Comparison of ENCODE assay signal across 26 cellular contexts in genomic region chr1:64186138-64186897, GRCh38. TPM values are rescaled to one million over a fixed set of nuclear protein-coding genes. Genes with fewer than 3 reads are reported as not detected.
DNase-seq lines count a peak whose midpoint lies in the region; ATAC-seq and TF ChIP-seq lines count a peak whose summit lies in the region.
"Had no signal": no experiment of that assay in that cellular context is flagged by ENCODE, and none has a peak within 500 bp of the region (broad histone marks: within the 10 kb centered on the region; RNA-seq: fewer than 3 reads in every experiment).

No MANE protein-coding gene starts in this region.

- TF ChIP-seq CTCF in SK-N-SH (IDR thresholded peaks at IDR 0.05) (no peak), fibroblast of pulmonary artery (IDR thresholded peaks at IDR 0.05; ENCODE audit: low read length, missing control alignments) (no peak), left lung (IDR thresholded peaks at IDR 0.05) (no peak), upper lobe of right lung (IDR thresholded peaks at IDR 0.05) (no peak)

- no peak overlapping the region for H2AFZ ChIP-seq in SK-N-SH (ENCODE audit: low read depth)
- H2AFZ ChIP-seq: GM23248 had no signal

- no peak for TF ChIP-seq RAD21 in SK-N-SH (IDR thresholded peaks at IDR 0.05; ENCODE audit: low read length)

- no peak overlapping the region for H3K27ac ChIP-seq in SK-N-SH (ENCODE audit: low read depth in 2 of 2, low read length in 1 of 2)
- H3K27ac ChIP-seq in left lung = no peak overlapping the region
- H3K27ac ChIP-seq in upper lobe of right lung = no peak overlapping the region
- H3K27ac ChIP-seq: 22Rv1, GM23248, thoracic aorta had no signal

- no peak overlapping the region for H3K9ac ChIP-seq in SK-N-SH
- H3K9ac ChIP-seq: GM23248 had no signal

- H3K4me3 ChIP-seq in SK-N-SH (ENCODE audit: low read depth in 2 of 2, low read length in 1 of 2) (no peak overlapping the region), fibroblast of pulmonary artery (replicated peaks; ENCODE audit: low read depth, low read length) (no peak overlapping the region), left lung (no peak overlapping the region), upper lobe of right lung (no peak overlapping the region)
- H3K4me3 ChIP-seq: GM23248, thoracic aorta had no signal

- DNase-seq in SK-N-SH (no peak), fibroblast of pulmonary artery (ENCODE audit: low read depth) (peak; percentile 24), left lung (no peak), upper lobe of right lung (peak; percentile 78)
- DNase-seq: activated CD4-positive, alpha-beta T cell treated with anti-CD3 and anti-CD28 coated beads for 4 hours; activated effector memory CD4-positive, alpha-beta T cell treated with Interleukin-2 at 50 U/mL for 16 hours; BE2C; central memory CD4-positive, alpha-beta T cell; COR-L47; effector CD4-positive, alpha-beta T cell; GM23248; islet precursor cell; Karpas-422; NCI-H1092 treated with DMSO at 0.1 percent for 48 hours; NCI-H2081; NCI-H510A treated with DMSO at 0.1 percent for 48 hours; retina; SW 1271 had no signal

- ATAC-seq in SK-N-SH treated with all-trans-retinoic acid at 6 μM for 48 hours (peak; percentile 14; the same call in 1 of the 3 replicates), left lung (peak; percentile 75), upper lobe of right lung (peak; percentile 79), GM18861 (IDR thresholded peaks at IDR 0.05; ENCODE audit: unreplicated experiment) (no peak), GM18867 (IDR thresholded peaks at IDR 0.05; ENCODE audit: unreplicated experiment) (no peak), HG03342 (IDR thresholded peaks at IDR 0.05; ENCODE audit: unreplicated experiment) (no peak)

- peaks cover under 1% of the 10 kb centered on the region; the same call in 1 of the 2 replicates for H3K9me2 ChIP-seq in SK-N-SH

- H3K27me3 ChIP-seq in SK-N-SH (ENCODE audit: insufficient read depth) = no peaks in the 10 kb centered on the region
- no peaks in the 10 kb centered on the region for H3K27me3 ChIP-seq in left lung
- no peaks in the 10 kb centered on the region for H3K27me3 ChIP-seq in upper lobe of right lung
- H3K27me3 ChIP-seq: BE2C had no signal

- CTCF ChIA-PET in SK-N-SH (lab: Yijun Ruan, JAX) = interaction anchor here (1.1 kb wide), 1 partner anchor 9 kb away, joined by 3 read pairs; no protein-coding TSS in a partner anchor

- no peaks in the 10 kb centered on the region for H3F3A ChIP-seq in SK-N-SH (replicated peaks; ENCODE audit: insufficient read depth)

- intact Hi-C loops in left lung (cut with DNase I) (no loop called here), upper lobe of right lung (cut with DNase I) (no loop called here)

- 92% methylated on average over 10 of the region's 10 CpGs for WGBS in SK-N-SH (ENCODE audit: low lambda C conversion rate)

- H3K79me2 ChIP-seq in SK-N-SH (ENCODE audit: insufficient read depth) = no peaks in the 10 kb centered on the region

- POLR2A ChIA-PET in SK-N-SH (lab: Yijun Ruan, JAX) = no interaction called here

- H3K9me3 ChIP-seq in SK-N-SH (no peaks in the 10 kb centered on the region), left lung (no peaks in the 10 kb centered on the region), upper lobe of right lung (no peaks in the 10 kb centered on the region)
- H3K9me3 ChIP-seq: BE2C, thoracic aorta had no signal

- no peak for TF ChIP-seq EP300 in SK-N-SH (IDR thresholded peaks at IDR 0.05; ENCODE audit: borderline replicate concordance in 1 of 2, low read depth in 1 of 2, low read length in 1 of 2)

- H4K20me1 ChIP-seq in SK-N-SH (ENCODE audit: insufficient read depth) = no peaks in the 10 kb centered on the region

- H3K4me1 ChIP-seq in SK-N-SH (ENCODE audit: control insufficient read depth in 1 of 2, insufficient read depth in 2 of 2, low read depth in 1 of 2, low read length in 1 of 2) = peaks cover 0 to 11% of the 10 kb centered on the region in 2 experiments; a peak in 3 of 4 replicates
- H3K4me1 ChIP-seq in left lung = no peaks in the 10 kb centered on the region
- H3K4me1 ChIP-seq in upper lobe of right lung = no peaks in the 10 kb centered on the region

- no peaks in the 10 kb centered on the region for H3K36me3 ChIP-seq in SK-N-SH (replicated peaks in 1 of 2; ENCODE audit: control insufficient read depth in 1 of 2, insufficient read depth in 2 of 2, low read length in 1 of 2)
- no peaks in the 10 kb centered on the region for H3K36me3 ChIP-seq in left lung
- H3K36me3 ChIP-seq in upper lobe of right lung = no peaks in the 10 kb centered on the region
- H3K36me3 ChIP-seq: BE2C, thoracic aorta had no signal

- no peak overlapping the region for H3K4me2 ChIP-seq in SK-N-SH

TF ChIP-seq in SK-N-SH treated with all-trans-retinoic acid at 6 μM for 48 hours, 23 proteins besides CTCF, POLR2A, EP300 and RAD21:
- TF ChIP-seq ZNF8 (CRISPR knock-in tag; IDR thresholded peaks at IDR 0.05) (no peak), CREB5 (CRISPR knock-in tag; IDR thresholded peaks at IDR 0.05; ENCODE audit: low read depth) (no peak), ARNTL (CRISPR knock-in tag; IDR thresholded peaks at IDR 0.05; ENCODE audit: borderline replicate concordance, low read depth) (no peak), ZNF565 (CRISPR knock-in tag; conservative IDR thresholded peaks at IDR 0.05; ENCODE audit: low read depth) (no peak), PATZ1 (CRISPR knock-in tag; IDR thresholded peaks at IDR 0.05; ENCODE audit: borderline replicate concordance) (no peak), ZNF70 (CRISPR knock-in tag; IDR thresholded peaks at IDR 0.05) (no peak), ZFP3 (CRISPR knock-in tag; IDR thresholded peaks at IDR 0.05) (no peak)

TF ChIP-seq in SK-N-SH, 30 proteins besides CTCF, POLR2A, EP300 and RAD21:
- TF ChIP-seq SMC3 (IDR thresholded peaks at IDR 0.05; ENCODE audit: low read depth, low read length) = no peak
- no peak for TF ChIP-seq USF1 (IDR thresholded peaks at IDR 0.05; ENCODE audit: borderline replicate concordance, low read depth)
- no peak for TF ChIP-seq GABPA (IDR thresholded peaks at IDR 0.05; ENCODE audit: low read depth)
- no peak for TF ChIP-seq MAX (IDR thresholded peaks at IDR 0.05; ENCODE audit: low read depth)
- TF ChIP-seq MEF2A (IDR thresholded peaks at IDR 0.05; ENCODE audit: borderline replicate concordance, low read depth) = no peak
- no peak for TF ChIP-seq SIN3A (IDR thresholded peaks at IDR 0.05; ENCODE audit: borderline replicate concordance, low read depth, low read length)
- TF ChIP-seq POLR2AphosphoS5 (IDR thresholded peaks at IDR 0.05; ENCODE audit: low read depth, low read length) = no peak
- TF ChIP-seq GATA2 (CRISPR knock-in tag; IDR thresholded peaks at IDR 0.05) = no peak
- no peak for TF ChIP-seq ELF1 (IDR thresholded peaks at IDR 0.05)
- no peak for TF ChIP-seq RFX5 (IDR thresholded peaks at IDR 0.05; ENCODE audit: low read length)
- no peak for TF ChIP-seq TEAD4 (IDR thresholded peaks at IDR 0.05; ENCODE audit: borderline replicate concordance, insufficient read depth)
- no peak for TF ChIP-seq NRF1 (IDR thresholded peaks at IDR 0.05; ENCODE audit: low read depth, low read length)
- no peak for TF ChIP-seq FOXJ3 (CRISPR knock-in tag; IDR thresholded peaks at IDR 0.05)
- no peak for TF ChIP-seq RCOR1 (IDR thresholded peaks at IDR 0.05; ENCODE audit: low read length)
- no peak for TF ChIP-seq YY1 (IDR thresholded peaks at IDR 0.05; ENCODE audit: low read depth)
- TF ChIP-seq FOSL2 (IDR thresholded peaks at IDR 0.05; ENCODE audit: borderline replicate concordance, low read depth) = no peak
- TF ChIP-seq CHD2 (IDR thresholded peaks at IDR 0.05; ENCODE audit: low read length, partially characterized antibody) = no peak

RNA-seq across cellular contexts. Expression of gene UBE2U, which starts 17.1 kb away (rescaled TPM):
- polyA plus RNA-seq in SK-N-SH (2012; rRNA removed) = not detected in 2 replicates
- polyA plus RNA-seq in SK-N-SH (2012; cell fraction: cytosol; rRNA removed) = not detected in 2 replicates
- polyA plus RNA-seq in SK-N-SH (2012; cell fraction: nucleus; rRNA removed) = 0.18 TPM in 1 of 2 replicates, not detected in the other
- total RNA-seq in left lung (not detected), upper lobe of right lung (not detected)
- total RNA-seq: GM23248, HT-29, mesothelial cell of epicardium, thoracic aorta had no signal
- polyA plus RNA-seq: GM23248 had no signal

Comparison
In these comparisons a context has a peak if more than half of its experiments do, and no peak if none do; other contexts are left out.
1. ATAC-seq: peak in SK-N-SH treated with all-trans-retinoic acid at 6 μM for 48 hours (single experiment), left lung (single experiment) and upper lobe of right lung (single experiment); none in GM18861 (single experiment), GM18867 (single experiment) and HG03342 (single experiment).
2. DNase-seq: peak in fibroblast of pulmonary artery (single experiment) and upper lobe of right lung (single experiment); none in SK-N-SH (single experiment) and left lung (0 of 2).